In genomic region chr2:216206041-216206699, GRCh38 we compare ENCODE assay signal across 8 cellular contexts.
DNase-seq lines count a peak whose midpoint lies in the region; ATAC-seq lines count a peak whose summit lies in the region.
"Had no signal": no experiment of that assay in that cellular context is flagged by ENCODE, and none has a peak within 500 bp of the region (broad histone marks: within the 10 kb centered on the region; RNA-seq: fewer than 3 reads in every experiment).

No MANE protein-coding gene starts in this region.

- H3K4me3 Mint-ChIP-seq in dendritic cell treated with granulocyte-macrophage colony-stimulating factor and Interleukin-4, amounts not matched to agents 40 ng/mL and 50 ng/mL, for 4 days = no peak overlapping the region

- intact Hi-C loops in dendritic cell treated with granulocyte-macrophage colony-stimulating factor and Interleukin-4, amounts not matched to agents 40 ng/mL and 50 ng/mL, for 4 days (cut with micrococcal nuclease) = no loop called here

- H3K4me1 Mint-ChIP-seq in dendritic cell treated with granulocyte-macrophage colony-stimulating factor and Interleukin-4, amounts not matched to agents 40 ng/mL and 50 ng/mL, for 4 days (ENCODE audit: low read depth) = peaks cover 27% of the 10 kb centered on the region

- no peak for DNase-seq in NCI-H446 treated with DMSO at 0.1 percent for 48 hours (lab: John Stamatoyannopoulos, UW)
- no peak for DNase-seq in AG08395 (ENCODE audit: low spot score)
- no peak for DNase-seq in NCI-H1436 (lab: John Stamatoyannopoulos, UW)
- DNase-seq: heart left ventricle had no signal

- no peaks in the 10 kb centered on the region for H3K27me3 Mint-ChIP-seq in dendritic cell treated with granulocyte-macrophage colony-stimulating factor and Interleukin-4, amounts not matched to agents 40 ng/mL and 50 ng/mL, for 4 days

- H3K36me3 Mint-ChIP-seq in dendritic cell treated with granulocyte-macrophage colony-stimulating factor and Interleukin-4, amounts not matched to agents 40 ng/mL and 50 ng/mL, for 4 days (ENCODE audit: low read depth) = peaks cover 85% of the 10 kb centered on the region

- ATAC-seq in GM18519 (IDR thresholded peaks at IDR 0.05; ENCODE audit: low FRiP score, unreplicated experiment) = peak; percentile 75
- ATAC-seq in GM21423 (IDR thresholded peaks at IDR 0.05; ENCODE audit: unreplicated experiment) = peak; percentile 81
- peak; percentile 57 for ATAC-seq in HG03139 (IDR thresholded peaks at IDR 0.05; ENCODE audit: unreplicated experiment)
- ATAC-seq: heart left ventricle had no signal

- peak overlapping the region; percentile 75 for H3K27ac Mint-ChIP-seq in dendritic cell treated with granulocyte-macrophage colony-stimulating factor and Interleukin-4, amounts not matched to agents 40 ng/mL and 50 ng/mL, for 4 days

- no peaks in the 10 kb centered on the region for H3K9me3 Mint-ChIP-seq in dendritic cell treated with granulocyte-macrophage colony-stimulating factor and Interleukin-4, amounts not matched to agents 40 ng/mL and 50 ng/mL, for 4 days
